Comparison of ENCODE assay signal across 26 cellular contexts in the genomic region with DNA sequence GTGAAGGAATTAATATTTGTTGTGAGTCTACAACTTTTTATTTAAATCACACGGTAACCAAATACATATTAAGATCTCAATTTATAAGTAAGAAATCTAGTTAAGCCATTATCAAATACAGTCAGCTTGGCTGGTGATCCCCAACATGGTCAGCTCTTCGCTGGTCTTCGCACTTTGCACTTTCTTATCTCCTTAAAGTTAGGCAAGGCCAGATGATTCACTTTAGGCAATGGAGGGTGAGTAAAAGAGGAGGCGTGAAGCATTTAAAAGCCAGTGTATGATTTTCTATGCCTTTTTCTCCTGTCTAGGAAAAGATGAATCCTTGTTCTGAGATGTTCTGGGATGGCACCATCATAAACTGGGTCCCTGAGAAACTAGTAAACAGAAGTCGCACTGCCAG.
"Had no signal": no experiment of that assay in that cellular context is flagged by ENCODE, and none has a peak within 500 bp of the region (broad histone marks: within the 10 kb centered on the region; RNA-seq: fewer than 3 reads in every experiment).

No MANE protein-coding gene starts in this region.

- ATAC-seq: activated T-helper 17 cell treated with anti-CD3 and anti-CD28 coated beads, Interleukin-2, amount 50 U/mL, for 72 hours; esophagus mucosa; gastrocnemius medialis; left colon; right cardiac atrium; T-helper 17 cell; WTC11 had no signal

- DNase-seq: activated CD4-positive, alpha-beta memory T cell treated with anti-CD3 and anti-CD28 coated beads, Interleukin-2, amount 10 ng/mL, durations not matched to agents 7 days and 5 days; activated CD4-positive, alpha-beta T cell treated with anti-CD3 and anti-CD28 coated beads for 1 hour; activated CD4-positive, alpha-beta T cell treated with anti-CD3 and anti-CD28 coated beads, Interleukin-2, amount 10 ng/mL, durations not matched to agents 7 days and 5 days; activated CD8-positive, alpha-beta memory T cell treated with anti-CD3 and anti-CD28 coated beads, Interleukin-2, amount 50 U/mL, for 48 hours; activated gamma-delta T cell treated with Interleukin-2 at 50 U/mL for 16 hours; activated naive CD4-positive, alpha-beta T cell treated with anti-CD3 and anti-CD28 coated beads, Interleukin-2, amount 50 U/mL, for 16 hours; activated T-cell treated with anti-CD3 and anti-CD28 coated beads, Interleukin-2, amount 50 U/mL, for 24 hours; amygdala; central memory CD4-positive, alpha-beta T cell; endodermal cell; gastrocnemius medialis; glutamatergic neuron; kidney; left colon; mammary epithelial cell; posterior cingulate gyrus; right cardiac atrium; spleen; stimulated activated naive CD4-positive, alpha-beta T cell; T-helper 17 cell; T1000 had no signal

- H3K27me3 ChIP-seq: breast epithelium, gastrocnemius medialis, spleen, tibial nerve had no signal

- H3K27ac ChIP-seq: breast epithelium, gastrocnemius medialis, spleen, tibial nerve had no signal

- H3K4me1 ChIP-seq: breast epithelium, gastrocnemius medialis, spleen, tibial nerve had no signal

- H3K9me3 ChIP-seq: breast epithelium, gastrocnemius medialis, spleen, tibial nerve had no signal

- H3K4me3 ChIP-seq: breast epithelium, gastrocnemius medialis, spleen, tibial nerve had no signal

- H3K36me3 ChIP-seq: breast epithelium, gastrocnemius medialis, spleen, tibial nerve had no signal

- FAIRE-seq: kidney had no signal
